Comparison of ENCODE assay signal across 1 cellular context in genomic region chr12:56127888-56128668, GRCh38.
TF ChIP-seq lines count a peak whose summit lies in the region.

TSS of gene ESYT1 (plus strand) at chr12:56128267. CDS start at chr12:56128320, 53 bp downstream.

TF ChIP-seq in K562, 482 proteins besides CTCF, POLR2A, EP300 and RAD21 (continued from another document and continues in another):
- no peak; the same call in 1 of the 2 replicates for TF ChIP-seq MGA (IDR thresholded peaks at IDR 0.05)
- TF ChIP-seq ZNF282 (CRISPR knock-in tag; IDR thresholded peaks at IDR 0.05): no peak
- TF ChIP-seq DMBX1 (CRISPR knock-in tag; IDR thresholded peaks at IDR 0.05; ENCODE audit: borderline replicate concordance): no peak
- no peak for TF ChIP-seq LARP7 (IDR thresholded peaks at IDR 0.05)
- TF ChIP-seq HIVEP1 (CRISPR knock-in tag; IDR thresholded peaks at IDR 0.05): no peak
- no peak for TF ChIP-seq ZNF764 (CRISPR knock-in tag; IDR thresholded peaks at IDR 0.05; ENCODE audit: low read depth)
- no peak for TF ChIP-seq ZNF253 (CRISPR knock-in tag; conservative IDR thresholded peaks at IDR 0.05)
- no peak for TF ChIP-seq SMC3 (conservative IDR thresholded peaks at IDR 0.05; ENCODE audit: insufficient read depth, low read depth, low read length)
- TF ChIP-seq TARDBP (IDR thresholded peaks at IDR 0.05): no peak
- TF ChIP-seq NR2C1 (IDR thresholded peaks at IDR 0.05): no peak
- TF ChIP-seq NR2C1 (tag; IDR thresholded peaks at IDR 0.05): no peak
- TF ChIP-seq HINFP (tag; conservative IDR thresholded peaks at IDR 0.05; ENCODE audit: low read depth): no peak
- TF ChIP-seq ZNF280B (CRISPR knock-in tag; IDR thresholded peaks at IDR 0.05): no peak
- no peak for TF ChIP-seq ZNF217 (CRISPR knock-in tag; IDR thresholded peaks at IDR 0.05)
- no peak for TF ChIP-seq ZNF445 (CRISPR knock-in tag; IDR thresholded peaks at IDR 0.05; ENCODE audit: low read depth)
- TF ChIP-seq ATF6 (CRISPR knock-in tag; IDR thresholded peaks at IDR 0.05): peak; percentile 10; the same call in 1 of the 2 replicates
- TF ChIP-seq ZNF57 (CRISPR knock-in tag; IDR thresholded peaks at IDR 0.05): no peak
- 0 out of 4 replicates have a peak, but pooled peaks of 1 of the 2 experiments have one; percentile 11 for TF ChIP-seq ARNT (IDR thresholded peaks at IDR 0.05)
- peak in 1 of 2 experiments; percentile 67; a peak in 2 of 4 replicates for TF ChIP-seq MLLT1 (IDR thresholded peaks at IDR 0.05)
- TF ChIP-seq NFYB (IDR thresholded peaks at IDR 0.05; ENCODE audit: extremely low read depth, insufficient read length): peak; percentile 72
- TF ChIP-seq ZNF609 (CRISPR knock-in tag; IDR thresholded peaks at IDR 0.05; ENCODE audit: borderline replicate concordance): 0 out of 2 replicates have a peak, but pooled peaks have one; percentile 53
- TF ChIP-seq ATF4 (CRISPR knock-in tag; IDR thresholded peaks at IDR 0.05): peak; percentile 58; the same call in 1 of the 2 replicates
- TF ChIP-seq ZMIZ1 (IDR thresholded peaks at IDR 0.05; ENCODE audit: low read depth in 2 of 2, low read length in 2 of 2): 0 out of 4 replicates have a peak, but pooled peaks of 1 of the 2 experiments have one; percentile 42
